13 cellular contexts compared by ENCODE assay signal in the genomic region with DNA sequence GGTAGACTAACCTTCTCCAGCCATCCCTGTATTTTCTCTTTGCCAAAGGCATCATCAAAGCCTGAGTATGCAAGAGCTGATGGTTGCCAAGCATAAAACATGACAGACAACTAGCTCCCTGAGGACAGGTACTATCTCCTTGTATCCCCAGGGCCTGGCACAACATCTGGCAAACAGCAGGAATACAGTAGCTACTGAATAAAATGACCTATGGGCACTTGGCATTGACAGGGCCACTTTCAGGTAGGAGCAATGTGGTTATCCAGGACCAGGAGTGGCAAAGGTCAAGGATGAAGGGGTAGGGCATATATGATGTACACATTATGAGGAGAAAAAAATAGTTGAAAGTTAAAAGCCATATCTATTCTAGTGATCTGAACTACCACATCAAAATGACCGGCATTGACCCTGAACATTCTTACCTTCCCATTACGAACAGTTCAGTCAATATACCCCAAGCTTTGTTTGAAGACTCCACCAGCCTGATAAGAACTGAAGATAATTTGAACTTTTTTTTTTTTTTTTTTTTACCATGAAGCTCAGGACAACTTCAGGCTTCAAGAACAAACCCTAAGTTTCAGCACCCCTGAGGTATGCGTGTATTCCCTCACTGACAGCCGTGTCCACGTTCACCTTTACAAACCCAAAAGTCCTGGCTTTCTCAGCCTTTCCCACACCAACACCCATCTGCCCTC.
"Had no signal": no experiment of that assay in that cellular context is flagged by ENCODE, and none has a peak within 500 bp of the region (broad histone marks: within the 10 kb centered on the region; RNA-seq: fewer than 3 reads in every experiment).

No MANE protein-coding gene starts in this region.

- H3K36me3 ChIP-seq: ovary, right atrium auricular region had no signal

- H3K9me3 ChIP-seq: ovary, right atrium auricular region, tibial nerve had no signal

- H3K27me3 ChIP-seq: foreskin keratinocyte, ovary, right atrium auricular region, tibial nerve had no signal

- H3K4me3 ChIP-seq: ovary, right atrium auricular region, tibial nerve had no signal

- DNase-seq: erythroblast; foreskin keratinocyte; hippocampal formation; mammary epithelial cell; naive thymus-derived CD4-positive, alpha-beta T cell; nephron progenitor cell; ovary; small intestine; stimulated activated CD4-positive, alpha-beta T cell treated with anti-CD3 and anti-CD28 coated beads, Interleukin-12 subunit alpha, Interleukin-12 subunit beta, amount 100 ng/mL, for 4 hours; stimulated activated naive CD8-positive, alpha-beta T cell treated with anti-CD3 and anti-CD28 coated beads, Interleukin-15, Interleukin-2, amounts not matched to agents 100 U/mL and 50 U/mL, for 24 hours had no signal

- ATAC-seq: foreskin keratinocyte; left lobe of liver; naive thymus-derived CD4-positive, alpha-beta T cell; stimulated activated naive CD8-positive, alpha-beta T cell treated with anti-CD3 and anti-CD28 coated beads, Interleukin-15, Interleukin-2, amounts not matched to agents 100 U/mL and 50 U/mL, for 24 hours had no signal

- H3K27me3 Mint-ChIP-seq: naive thymus-derived CD4-positive, alpha-beta T cell had no signal

- H3K27ac ChIP-seq: foreskin keratinocyte, ovary, right atrium auricular region had no signal

- H3K4me3 Mint-ChIP-seq: naive thymus-derived CD4-positive, alpha-beta T cell; nephron progenitor cell had no signal

- H3K4me1 ChIP-seq: foreskin keratinocyte had no signal
